ENCODE assay signal across 9 cellular contexts in genomic region chr17:19181040-19181875, GRCh38. TPM values are rescaled to one million over a fixed set of nuclear protein-coding genes. Genes with fewer than 3 reads are reported as not detected.
A peak's percentile ranks its signal among the peaks of the same experiment; 100 is the strongest.
DNase-seq lines count a peak whose midpoint lies in the region; ATAC-seq and TF ChIP-seq lines count a peak whose summit lies in the region.
"Not testable (repeated sequence)": the region's sequence is repeated elsewhere in the genome, so short reads cannot be mapped to it uniquely, and the experiment has no call there.
"Had no signal": no experiment of that assay in that cellular context is flagged by ENCODE, and none has a peak within 500 bp of the region (broad histone marks: within the 10 kb centered on the region; RNA-seq: fewer than 3 reads in every experiment).

No MANE protein-coding gene starts in this region.

- not testable (repeated sequence) for DNase-seq in PC-3; body of pancreas; memory B cell (ENCODE audit: low spot score in 2 of 2)

- not testable (repeated sequence) for H3K27ac Mint-ChIP-seq in memory B cell

- H3K9me3 ChIP-seq in PC-3 (ENCODE audit: low read length); body of pancreas: not testable (repeated sequence)

- no CpG with 5 or more reads among the region's 33 CpGs for WGBS in body of pancreas, 2 donors

- H3K79me2 ChIP-seq in PC-3 (ENCODE audit: low read length) = not testable (repeated sequence)

- CTCF ChIA-PET in PC-3 (lab: Charles Lee) = not testable (repeated sequence)

- not testable (repeated sequence) for H3K4me2 ChIP-seq in PC-3 (ENCODE audit: low read length)

- not testable (repeated sequence) for H3K9ac ChIP-seq in PC-3 (ENCODE audit: low read length)

- not testable (repeated sequence) for H2AFZ ChIP-seq in PC-3 (ENCODE audit: low read length)

- not testable (repeated sequence) for H3F3A ChIP-seq in PC-3 (ENCODE audit: low read length, unreplicated experiment)

- TF ChIP-seq POLR2A in body of pancreas (IDR thresholded peaks at IDR 0.05) = not testable (repeated sequence)

- ATAC-seq in GM18870 (IDR thresholded peaks at IDR 0.05; ENCODE audit: unreplicated experiment) (peak; percentile 67), GM21367 (IDR thresholded peaks at IDR 0.05; ENCODE audit: unreplicated experiment) (peak; percentile 80), HG02642 (IDR thresholded peaks at IDR 0.05; ENCODE audit: poor library complexity, unreplicated experiment) (peak; percentile 94), HG03097 (IDR thresholded peaks at IDR 0.05; ENCODE audit: low FRiP score, unreplicated experiment) (peak; percentile 87), PC-3 (peak; percentile 95), body of pancreas (peak; percentile 96), memory B cell (ENCODE audit: low read depth) (peak; percentile 93)

- H3K4me3 Mint-ChIP-seq in memory B cell = not testable (repeated sequence)

- not testable (repeated sequence) for H3K9me2 ChIP-seq in PC-3 (replicated peaks; ENCODE audit: low read length)

- H3K36me3 Mint-ChIP-seq in memory B cell = not testable (repeated sequence)

- H3K4me1 ChIP-seq in PC-3 (ENCODE audit: insufficient read depth, low read length); body of pancreas: not testable (repeated sequence)

- H3K4me1 Mint-ChIP-seq in memory B cell = not testable (repeated sequence)

- not testable (repeated sequence) for H3K36me3 ChIP-seq in PC-3 (ENCODE audit: low read depth, low read length); body of pancreas (replicated peaks in 1 of 2; ENCODE audit: insufficient read depth in 1 of 2, low read depth in 2 of 2)

- POLR2A ChIA-PET in PC-3 (lab: Charles Lee; ENCODE audit: unreplicated experiment) = not testable (repeated sequence)

- not testable (repeated sequence) for H3K27me3 ChIP-seq in PC-3 (ENCODE audit: low read length); body of pancreas

- H3K27me3 Mint-ChIP-seq in memory B cell = not testable (repeated sequence)

- intact Hi-C loops in PC-3 (cut with micrococcal nuclease); body of pancreas (cut with DNase I): not testable (repeated sequence)

- H3K27ac ChIP-seq in PC-3 (ENCODE audit: low read length); body of pancreas: not testable (repeated sequence)

- not testable (repeated sequence) for TF ChIP-seq CTCF in PC-3 (conservative IDR thresholded peaks at IDR 0.05; ENCODE audit: low read depth, low read length); body of pancreas (IDR thresholded peaks at IDR 0.05)

- not testable (repeated sequence) for BruUV-seq in PC-3 (replicated peaks; lab: Mats Ljungman, UMichigan)

- not testable (repeated sequence) for H3K9me3 Mint-ChIP-seq in memory B cell

- H3K4me3 ChIP-seq in PC-3 (ENCODE audit: low read length); body of pancreas: not testable (repeated sequence)

- not testable (repeated sequence) for H4K20me1 ChIP-seq in PC-3 (ENCODE audit: low read length)

RNA-seq across cellular contexts. Expression of gene GRAPL, which starts 53.9 kb away (rescaled TPM):
- total RNA-seq in PC-3 (2014; rRNA removed) = not detected in 2 replicates
- not detected for total RNA-seq in body of pancreas
- total RNA-seq: HFFc6, progenitor cell of endocrine pancreas had no signal

RNA-seq across cellular contexts. Expression of gene EPN2, which starts 55.9 kb away (rescaled TPM):
- 46.4 and 50.6 TPM in 2 replicates for total RNA-seq in PC-3 (2014; rRNA removed)
- 10 to 100 TPM; 32.7 to 46.5 TPM for total RNA-seq in body of pancreas
